12 cellular contexts compared by ENCODE assay signal in genomic region chr10:15293862-15294835, GRCh38.
DNase-seq lines count a peak whose midpoint lies in the region; ATAC-seq and TF ChIP-seq lines count a peak whose summit lies in the region.
"Had no signal": no experiment of that assay in that cellular context is flagged by ENCODE, and none has a peak within 500 bp of the region (broad histone marks: within the 10 kb centered on the region; RNA-seq: fewer than 3 reads in every experiment).

No MANE protein-coding gene starts in this region.

- no peak overlapping the region for H3K4me3 Mint-ChIP-seq in activated CD4-positive, alpha-beta T cell treated with anti-CD3 and anti-CD28 coated beads for 36 hours
- H3K4me3 Mint-ChIP-seq: natural killer cell had no signal

- no peak for TF ChIP-seq CTCF in AG09309 (IDR thresholded peaks at IDR 0.05; ENCODE audit: control insufficient read depth, insufficient read depth, low read depth, low read length, missing control alignments)

- H3K36me3 Mint-ChIP-seq in activated CD4-positive, alpha-beta T cell treated with anti-CD3 and anti-CD28 coated beads for 36 hours (ENCODE audit: low read depth), result no peaks in the 10 kb centered on the region
- H3K36me3 Mint-ChIP-seq: natural killer cell had no signal

- H3K27ac ChIP-seq in cingulate gyrus (ENCODE audit: low read depth, low read length), result peak overlapping the region; percentile 86
- H3K27ac ChIP-seq: SK-N-MC had no signal

- H3K27me3 Mint-ChIP-seq in activated CD4-positive, alpha-beta T cell treated with anti-CD3 and anti-CD28 coated beads for 36 hours, result no peaks in the 10 kb centered on the region

- peak; percentile 17 for DNase-seq in AG09309 (ENCODE audit: low read depth)
- peak; percentile 52 for DNase-seq in KBM-7
- peak; percentile 55 for DNase-seq in midbrain (lab: John Stamatoyannopoulos, UW)
- DNase-seq in HuH-7.5 (ENCODE audit: low spot score), result no peak
- no peak for DNase-seq in activated CD4-positive, alpha-beta T cell treated with anti-CD3 and anti-CD28 coated beads for 36 hours
- DNase-seq: natural killer cell; NCI-H1092; stimulated activated CD4-positive, alpha-beta T cell treated with anti-CD3 and anti-CD28 coated beads, Interleukin-12 subunit alpha, Interleukin-12 subunit beta, amount 100 ng/mL, for 4 hours had no signal

- H3K27ac Mint-ChIP-seq in activated CD4-positive, alpha-beta T cell treated with anti-CD3 and anti-CD28 coated beads for 36 hours, result no peak overlapping the region
- H3K27ac Mint-ChIP-seq: natural killer cell had no signal

- peak overlapping the region; percentile 6 for H3K4me3 ChIP-seq in AG09309 (ENCODE audit: control insufficient read depth, low read depth, low read length)
- H3K4me3 ChIP-seq: SK-N-MC had no signal

- in situ Hi-C loops in KBM-7 (cut with MboI; ENCODE audit: low pct_unique_long_range_greater_than_20kb, low sequenced_read_pairs), result no loop called here

- H3K9me3 Mint-ChIP-seq in activated CD4-positive, alpha-beta T cell treated with anti-CD3 and anti-CD28 coated beads for 36 hours (ENCODE audit: low read depth), result no peaks in the 10 kb centered on the region
- H3K9me3 Mint-ChIP-seq: natural killer cell had no signal

- CTCF ChIA-PET in activated CD4-positive, alpha-beta T cell treated with anti-CD3 and anti-CD28 coated beads for 36 hours (lab: Charles Lee), result interaction anchor here (0.6 kb wide), 1 partner anchor 17 kb away, joined by 3 read pairs; no protein-coding TSS in a partner anchor

- no peaks in the 10 kb centered on the region for H3K4me1 Mint-ChIP-seq in activated CD4-positive, alpha-beta T cell treated with anti-CD3 and anti-CD28 coated beads for 36 hours
- H3K4me1 Mint-ChIP-seq: natural killer cell had no signal

- ATAC-seq in HG02642 (IDR thresholded peaks at IDR 0.05; ENCODE audit: poor library complexity, unreplicated experiment) (no peak), HG02885 (IDR thresholded peaks at IDR 0.05; ENCODE audit: poor library complexity, unreplicated experiment) (no peak)
- ATAC-seq in activated CD4-positive, alpha-beta T cell treated with anti-CD3 and anti-CD28 coated beads for 36 hours, result no peak
- ATAC-seq: natural killer cell had no signal

- intact Hi-C loops in activated CD4-positive, alpha-beta T cell treated with anti-CD3 and anti-CD28 coated beads for 36 hours (cut with DNase I, micrococcal nuclease), result no loop called here

- POLR2A ChIA-PET in activated CD4-positive, alpha-beta T cell treated with anti-CD3 and anti-CD28 coated beads for 36 hours (lab: Charles Lee), result no interaction called here

Comparison
In these comparisons a context has a peak if more than half of its experiments do, and no peak if none do; other contexts are left out.
1. DNase-seq: peak in AG09309 (single experiment), KBM-7 (single experiment) and midbrain (single experiment); none in HuH-7.5 (single experiment) and activated CD4-positive, alpha-beta T cell treated with anti-CD3 and anti-CD28 coated beads for 36 hours (single experiment).